In genomic region chr7:153286763-153287162, GRCh38 we compare ENCODE assay signal across 20 cellular contexts.
DNase-seq lines count a peak whose midpoint lies in the region; ATAC-seq and TF ChIP-seq lines count a peak whose summit lies in the region.
"Had no signal": no experiment of that assay in that cellular context is flagged by ENCODE, and none has a peak within 500 bp of the region (broad histone marks: within the 10 kb centered on the region; RNA-seq: fewer than 3 reads in every experiment).

No MANE protein-coding gene starts in this region.

- H3K4me1 ChIP-seq in hepatocyte (ENCODE audit: insufficient read depth) (no peaks in the 10 kb centered on the region), neuronal stem cell (ENCODE audit: control insufficient read depth in 2 of 2, insufficient read depth in 1 of 2, low read depth in 1 of 2, low read length in 2 of 2) (peaks cover 0 to 4% of the 10 kb centered on the region in 2 donors), MM.1S (ENCODE audit: low read length) (no peaks in the 10 kb centered on the region), right atrium auricular region (no peaks in the 10 kb centered on the region)
- H3K4me1 ChIP-seq: BE2C, BLaER1 had no signal

- H2BK5ac ChIP-seq in neuronal stem cell (ENCODE audit: low read length) = no peak overlapping the region

- WGBS in hepatocyte (ENCODE audit: low lambda C conversion rate, missing lambda C conversion rate) = 85% methylated on average over 13 of the region's 13 CpGs
- WGBS in neuronal stem cell (ENCODE audit: extremely low coverage in 2 of 2, insufficient read length in 2 of 2, insufficient replicate concordance in 1 of 2), 2 donors = no CpG with 5 or more reads among the region's 13 CpGs

- no peaks in the 10 kb centered on the region for H3K36me3 ChIP-seq in hepatocyte (replicated peaks; ENCODE audit: insufficient read depth, low read depth)
- no peaks in the 10 kb centered on the region for H3K36me3 ChIP-seq in neuronal stem cell (replicated peaks in 1 of 2; ENCODE audit: control insufficient read depth in 2 of 2, insufficient read depth in 2 of 2, low read length in 2 of 2)
- H3K36me3 ChIP-seq in MM.1S (replicated peaks; ENCODE audit: insufficient read depth, low read length) = no peaks in the 10 kb centered on the region
- H3K36me3 ChIP-seq in right atrium auricular region = no peaks in the 10 kb centered on the region
- H3K36me3 ChIP-seq: BE2C, BLaER1 had no signal

- H4K20me1 ChIP-seq in hepatocyte (ENCODE audit: insufficient read depth, poor library complexity, severe bottlenecking) (no peaks in the 10 kb centered on the region), MM.1S (ENCODE audit: insufficient read depth, low read length) (no peaks in the 10 kb centered on the region)
- H4K20me1 ChIP-seq: BLaER1 had no signal

- H3K23ac ChIP-seq in neuronal stem cell (ENCODE audit: low read depth, low read length, poor library complexity) = peak overlapping the region; percentile 6

- no peak overlapping the region for H4K8ac ChIP-seq in neuronal stem cell (ENCODE audit: low read depth, low read length)

- no peak overlapping the region for H3K14ac ChIP-seq in neuronal stem cell (ENCODE audit: low read length)

- no peaks in the 10 kb centered on the region for H3K9me3 ChIP-seq in hepatocyte (ENCODE audit: low read depth)
- no peaks in the 10 kb centered on the region for H3K9me3 ChIP-seq in neuronal stem cell (replicated peaks in 1 of 2; ENCODE audit: control insufficient read depth in 2 of 2, insufficient read depth in 1 of 2, low read depth in 1 of 2, low read length in 2 of 2)
- no peaks in the 10 kb centered on the region for H3K9me3 ChIP-seq in MM.1S (replicated peaks; ENCODE audit: insufficient read depth, low read length)
- no peaks in the 10 kb centered on the region for H3K9me3 ChIP-seq in right atrium auricular region
- H3K9me3 ChIP-seq: BE2C, BLaER1 had no signal

- no peak overlapping the region for H3K4ac ChIP-seq in neuronal stem cell (ENCODE audit: low read length)

- DNase-seq in Daoy (ENCODE audit: low read depth) = peak; percentile 19
- peak; percentile 10 for DNase-seq in hepatocyte (ENCODE audit: low spot score)
- DNase-seq in neuronal stem cell (ENCODE audit: low spot score) = no peak
- DNase-seq in MM.1S = no peak
- DNase-seq in right atrium auricular region (ENCODE audit: low spot score) = no peak
- no peak for DNase-seq in stimulated activated CD4-positive, alpha-beta T cell treated with anti-CD3 and anti-CD28 coated beads, Interleukin-4, amount 100 ng/mL, for 24 hours
- DNase-seq: 8988T; ACHN; BE2C; C1 segment of cervical spinal cord; Calu3; CD4-positive, CD25-positive, alpha-beta regulatory T cell; CD8-positive, alpha-beta memory T cell; COR-L47; DMS79 treated with DMSO at 0.1 percent for 48 hours; EL; GDM1 had no signal

- no peaks in the 10 kb centered on the region for H3F3A ChIP-seq in MM.1S (ENCODE audit: insufficient read depth, low read length)

- peak overlapping the region; percentile 15 for H3K18ac ChIP-seq in neuronal stem cell (ENCODE audit: low read length)

- no peak overlapping the region for H4K91ac ChIP-seq in neuronal stem cell (ENCODE audit: low read depth, low read length, poor library complexity)

- H2BK12ac ChIP-seq in neuronal stem cell (ENCODE audit: low read length) = no peak overlapping the region

- no peak overlapping the region for H2BK15ac ChIP-seq in neuronal stem cell (ENCODE audit: low read length)

- no peak overlapping the region for H2AK5ac ChIP-seq in neuronal stem cell (ENCODE audit: low read depth, low read length)

- H3K79me2 ChIP-seq in hepatocyte = no peaks in the 10 kb centered on the region
- H3K79me2 ChIP-seq in MM.1S (ENCODE audit: low read length) = no peaks in the 10 kb centered on the region

- no peaks in the 10 kb centered on the region for H3K27me3 ChIP-seq in hepatocyte
- H3K27me3 ChIP-seq in neuronal stem cell (ENCODE audit: control insufficient read depth in 3 of 3, insufficient read depth in 3 of 3, low read depth in 1 of 3, low read length in 3 of 3) = no peaks in the 10 kb centered on the region
- H3K27me3 ChIP-seq in MM.1S (replicated peaks; ENCODE audit: insufficient read depth, low read length) = no peaks in the 10 kb centered on the region
- no peaks in the 10 kb centered on the region for H3K27me3 ChIP-seq in right atrium auricular region
- H3K27me3 ChIP-seq: BE2C, BLaER1 had no signal

- H3K9ac ChIP-seq in neuronal stem cell (ENCODE audit: low read depth, low read length, poor library complexity) = no peak overlapping the region
- no peak overlapping the region for H3K9ac ChIP-seq in MM.1S (ENCODE audit: low read length)
- H3K9ac ChIP-seq: BLaER1 had no signal

- no peak for ATAC-seq in GM19467 (IDR thresholded peaks at IDR 0.05; ENCODE audit: unreplicated experiment)
- ATAC-seq: GM12878 had no signal

- H3K79me1 ChIP-seq in neuronal stem cell (ENCODE audit: low read depth, low read length) = no peaks in the 10 kb centered on the region

- H3K27ac ChIP-seq in hepatocyte (no peak overlapping the region), neuronal stem cell (replicated peaks; ENCODE audit: low read length) (no peak overlapping the region), MM.1S (ENCODE audit: low read length) (no peak overlapping the region), right atrium auricular region (no peak overlapping the region)
- H3K27ac ChIP-seq: BLaER1 had no signal

- H3K9me2 ChIP-seq in hepatocyte (replicated peaks; ENCODE audit: insufficient read depth) (no peaks in the 10 kb centered on the region), MM.1S (replicated peaks; ENCODE audit: insufficient read depth, low read length) (no peaks in the 10 kb centered on the region)

- TF ChIP-seq CTCF in hepatocyte (IDR thresholded peaks at IDR 0.05; ENCODE audit: poor library complexity) (no peak), MM.1S (IDR thresholded peaks at IDR 0.05; ENCODE audit: low read length) (no peak), right atrium auricular region (IDR thresholded peaks at IDR 0.05) (no peak)

- no peak overlapping the region for H3K4me2 ChIP-seq in hepatocyte
- H3K4me2 ChIP-seq in neuronal stem cell (ENCODE audit: insufficient read depth, low read length, poor library complexity, severe bottlenecking) = no peak overlapping the region
- no peak overlapping the region for H3K4me2 ChIP-seq in MM.1S (ENCODE audit: low read depth, low read length)
- H3K4me2 ChIP-seq: BLaER1 had no signal

- H2AFZ ChIP-seq in hepatocyte (no peak overlapping the region), neuronal stem cell (ENCODE audit: low read length) (no peak overlapping the region), MM.1S (ENCODE audit: low read length) (no peak overlapping the region)

- H3K4me3 ChIP-seq in hepatocyte (no peak overlapping the region), neuronal stem cell (ENCODE audit: low read length in 2 of 2) (no peak overlapping the region), MM.1S (ENCODE audit: low read length) (no peak overlapping the region), right atrium auricular region (no peak overlapping the region)
- H3K4me3 ChIP-seq: BLaER1, GM12878 had no signal

- H2BK120ac ChIP-seq in neuronal stem cell (ENCODE audit: low read depth, low read length) = no peak overlapping the region

Comparison
In these comparisons a context has a peak if more than half of its experiments do, and no peak if none do; other contexts are left out.
1. DNase-seq: peak in Daoy (single experiment) and hepatocyte (single experiment); none in neuronal stem cell (single experiment), MM.1S (single experiment), right atrium auricular region (single experiment) and stimulated activated CD4-positive, alpha-beta T cell treated with anti-CD3 and anti-CD28 coated beads, Interleukin-4, amount 100 ng/mL, for 24 hours (single experiment).